In genomic region chr11:92211576-92212167, GRCh38 we compare ENCODE assay signal across 1 cellular context.
TF ChIP-seq lines count a peak whose summit lies in the region.

No MANE protein-coding gene starts in this region.

TF ChIP-seq in WTC11, 78 proteins besides CTCF, POLR2A, EP300 and RAD21 (continued from another document):
- TF ChIP-seq ZBTB43 (CRISPR knock-in tag; IDR thresholded peaks at IDR 0.05) (no peak), FOXJ3 (CRISPR knock-in tag; IDR thresholded peaks at IDR 0.05; ENCODE audit: borderline replicate concordance) (no peak), CBFB (CRISPR knock-in tag; IDR thresholded peaks at IDR 0.05; ENCODE audit: low read depth) (no peak), ERG (CRISPR knock-in tag; IDR thresholded peaks at IDR 0.05) (no peak), ATF1 (CRISPR knock-in tag; IDR thresholded peaks at IDR 0.05) (no peak), GABPB1 (CRISPR knock-in tag; IDR thresholded peaks at IDR 0.05) (no peak), FOXP4 (CRISPR knock-in tag; IDR thresholded peaks at IDR 0.05) (no peak), E2F5 (CRISPR knock-in tag; IDR thresholded peaks at IDR 0.05) (no peak), MYBL2 (CRISPR knock-in tag; IDR thresholded peaks at IDR 0.05) (no peak), NR1H2 (CRISPR knock-in tag; IDR thresholded peaks at IDR 0.05) (no peak), ZNF219 (CRISPR knock-in tag; IDR thresholded peaks at IDR 0.05; ENCODE audit: borderline replicate concordance) (no peak), RELA (CRISPR knock-in tag; IDR thresholded peaks at IDR 0.05; ENCODE audit: borderline replicate concordance) (no peak), CREM (CRISPR knock-in tag; IDR thresholded peaks at IDR 0.05) (no peak), JAZF1 (CRISPR knock-in tag; IDR thresholded peaks at IDR 0.05) (no peak)
